ENCODE assay signal across 11 cellular contexts in the genomic region with DNA sequence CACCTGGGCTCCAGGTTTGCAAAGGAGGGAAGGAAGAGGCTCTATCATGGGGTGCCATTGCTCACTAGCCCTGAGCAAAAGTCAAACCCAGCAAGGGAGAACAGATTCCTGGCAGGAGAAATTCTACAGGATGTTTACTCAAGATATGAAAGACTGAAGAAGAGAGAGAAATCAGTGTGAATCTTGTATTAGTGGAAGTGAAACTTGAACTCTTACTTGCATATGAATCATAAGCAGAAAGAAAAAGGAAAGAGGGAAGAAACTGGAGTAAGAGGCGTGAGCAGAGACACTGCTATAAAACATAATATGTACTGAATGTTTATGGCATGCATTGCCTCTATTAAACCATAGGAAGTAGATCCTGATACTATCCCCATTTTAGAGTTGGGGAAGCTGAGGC.
A peak's percentile ranks its signal among the peaks of the same experiment; 100 is the strongest.
DNase-seq lines count a peak whose midpoint lies in the region; ATAC-seq and TF ChIP-seq lines count a peak whose summit lies in the region.
"Had no signal": no experiment of that assay in that cellular context is flagged by ENCODE, and none has a peak within 500 bp of the region (broad histone marks: within the 10 kb centered on the region; RNA-seq: fewer than 3 reads in every experiment).

No MANE protein-coding gene starts in this region.

- H4K20me1 ChIP-seq in PC-3 (ENCODE audit: low read length), result no peaks in the 10 kb centered on the region

- DNase-seq in Daoy (ENCODE audit: low read depth) (peak; percentile 2), PC-3 (peak; percentile 72), dedifferentiated amniotic fluid mesenchymal stem cell (ENCODE audit: extremely low spot score) (no peak), NCI-H2081 treated with DMSO at 0.1 percent for 48 hours (lab: John Stamatoyannopoulos, UW) (no peak)
- no peak for DNase-seq in stimulated activated CD8-positive, alpha-beta memory T cell treated with anti-CD3 and anti-CD28 coated beads, Interleukin-4, amount 100 ng/mL, for 48 hours
- no peak for DNase-seq in stimulated activated CD4-positive, alpha-beta T cell treated with anti-CD3 and anti-CD28 coated beads, Interleukin-2, amount 100 ng/mL, for 48 hours
- DNase-seq: activated CD4-positive, alpha-beta T cell treated with anti-CD3 and anti-CD28 coated beads for 4 hours; AML-193; NCI-H510A had no signal

- intact Hi-C loops in PC-3 (cut with micrococcal nuclease), result no loop called here

- no peaks in the 10 kb centered on the region for H3K27me3 ChIP-seq in PC-3 (ENCODE audit: low read length)

- CTCF ChIA-PET in PC-3 (lab: Charles Lee), result no interaction called here

- H3K36me3 ChIP-seq in PC-3 (ENCODE audit: low read depth, low read length), result no peaks in the 10 kb centered on the region

- BruUV-seq in PC-3 (replicated peaks; lab: Mats Ljungman, UMichigan), result no TSS peak

- H3K4me2 ChIP-seq in PC-3 (ENCODE audit: low read length), result peak overlapping the region; percentile 62

- no peak for TF ChIP-seq CTCF in PC-3 (conservative IDR thresholded peaks at IDR 0.05; ENCODE audit: low read depth, low read length)

- H3K27ac ChIP-seq in PC-3 (ENCODE audit: low read length), result peak overlapping the region; percentile 66

- POLR2A ChIA-PET in PC-3 (lab: Charles Lee; ENCODE audit: unreplicated experiment), result no interaction called here

- H3K9ac ChIP-seq in PC-3 (ENCODE audit: low read length), result 0 out of 2 replicates have a peak overlapping the region, but pooled peaks have one; percentile 4

- peaks cover 21% of the 10 kb centered on the region for H3K4me1 ChIP-seq in PC-3 (ENCODE audit: insufficient read depth, low read length)

- H3F3A ChIP-seq in PC-3 (ENCODE audit: low read length, unreplicated experiment), result no peaks in the 10 kb centered on the region

- H3K4me3 ChIP-seq in PC-3 (ENCODE audit: low read length), result no peak overlapping the region

- ATAC-seq in GM19455 (IDR thresholded peaks at IDR 0.05; ENCODE audit: unreplicated experiment) (peak; percentile 92), HG03060 (IDR thresholded peaks at IDR 0.05; ENCODE audit: low read depth, unreplicated experiment) (peak; percentile 88), PC-3 (peak; percentile 88)

- no peaks in the 10 kb centered on the region for H3K9me3 ChIP-seq in PC-3 (ENCODE audit: low read length)

- H2AFZ ChIP-seq in PC-3 (ENCODE audit: low read length), result 0 out of 2 replicates have a peak overlapping the region, but pooled peaks have one; percentile 35

- H3K79me2 ChIP-seq in PC-3 (ENCODE audit: low read length), result no peaks in the 10 kb centered on the region

- no peaks in the 10 kb centered on the region for H3K9me2 ChIP-seq in PC-3 (replicated peaks; ENCODE audit: low read length)

Comparison
In these comparisons a context has a peak if more than half of its experiments do, and no peak if none do; other contexts are left out.
1. DNase-seq: peak in Daoy (single experiment) and PC-3 (single experiment); none in dedifferentiated amniotic fluid mesenchymal stem cell (single experiment), stimulated activated CD8-positive, alpha-beta memory T cell treated with anti-CD3 and anti-CD28 coated beads, Interleukin-4, amount 100 ng/mL, for 48 hours (single experiment), stimulated activated CD4-positive, alpha-beta T cell treated with anti-CD3 and anti-CD28 coated beads, Interleukin-2, amount 100 ng/mL, for 48 hours (0 of 2) and NCI-H2081 treated with DMSO at 0.1 percent for 48 hours (single experiment).
2. Peak in every context shown above with its lines, with median percentiles within 50 percentile points of each other: ATAC-seq.